10 cellular contexts compared by ENCODE assay signal in genomic region chr6:38495922-38496635, GRCh38.
A peak's percentile ranks its signal among the peaks of the same experiment; 100 is the strongest.
DNase-seq lines count a peak whose midpoint lies in the region; ATAC-seq lines count a peak whose summit lies in the region.
"Had no signal": no experiment of that assay in that cellular context is flagged by ENCODE, and none has a peak within 500 bp of the region (broad histone marks: within the 10 kb centered on the region; RNA-seq: fewer than 3 reads in every experiment).

No MANE protein-coding gene starts in this region.

- H3K4me1 Mint-ChIP-seq in activated naive CD4-positive, alpha-beta T cell treated with anti-CD3 and anti-CD28 coated beads for 36 hours (ENCODE audit: low read depth): peaks cover 8% of the 10 kb centered on the region
- peaks cover 17% of the 10 kb centered on the region for H3K4me1 Mint-ChIP-seq in activated T-cell treated with anti-CD3 and anti-CD28 coated beads, Interleukin-2, amount 50 U/mL, for 72 hours (ENCODE audit: low read depth)
- peaks cover 9% of the 10 kb centered on the region for H3K4me1 Mint-ChIP-seq in stimulated activated effector memory CD8-positive, alpha-beta T cell treated with anti-CD3 and anti-CD28 coated beads, Interleukin-12 subunit alpha, Interleukin-12 subunit beta, amount 100 ng/mL, for 72 hours

- H3K27ac Mint-ChIP-seq in activated naive CD4-positive, alpha-beta T cell treated with anti-CD3 and anti-CD28 coated beads for 36 hours: no peak overlapping the region
- H3K27ac Mint-ChIP-seq in activated T-cell treated with anti-CD3 and anti-CD28 coated beads, Interleukin-2, amount 50 U/mL, for 72 hours: peak overlapping the region; percentile 48
- H3K27ac Mint-ChIP-seq in stimulated activated effector memory CD8-positive, alpha-beta T cell treated with anti-CD3 and anti-CD28 coated beads, Interleukin-12 subunit alpha, Interleukin-12 subunit beta, amount 100 ng/mL, for 72 hours: no peak overlapping the region

- intact Hi-C loops in activated naive CD4-positive, alpha-beta T cell treated with anti-CD3 and anti-CD28 coated beads for 36 hours (cut with micrococcal nuclease): loop anchor here (2.0 kb wide), 3 partner anchors 177 to 799 kb away; partner anchors contain the start of gene MDGA1

- no peaks in the 10 kb centered on the region for H3K27me3 Mint-ChIP-seq in activated naive CD4-positive, alpha-beta T cell treated with anti-CD3 and anti-CD28 coated beads for 36 hours (ENCODE audit: low read depth)
- no peaks in the 10 kb centered on the region for H3K27me3 Mint-ChIP-seq in activated T-cell treated with anti-CD3 and anti-CD28 coated beads, Interleukin-2, amount 50 U/mL, for 72 hours (ENCODE audit: low read depth)

- ATAC-seq in GM21723 (IDR thresholded peaks at IDR 0.05; ENCODE audit: unreplicated experiment) (peak; percentile 54), HG03097 (IDR thresholded peaks at IDR 0.05; ENCODE audit: low FRiP score, unreplicated experiment) (no peak)
- peak; percentile 80 to 82 for ATAC-seq in activated T-cell treated with anti-CD3 and anti-CD28 coated beads, Interleukin-2, amount 50 U/mL, for 72 hours (replicated peaks in 1 of 2)
- peak; percentile 89 for ATAC-seq in stimulated activated effector memory CD8-positive, alpha-beta T cell treated with anti-CD3 and anti-CD28 coated beads, Interleukin-12 subunit alpha, Interleukin-12 subunit beta, amount 100 ng/mL, for 72 hours

- no peaks in the 10 kb centered on the region for H3K36me3 Mint-ChIP-seq in activated naive CD4-positive, alpha-beta T cell treated with anti-CD3 and anti-CD28 coated beads for 36 hours (ENCODE audit: low read depth)
- no peaks in the 10 kb centered on the region for H3K36me3 Mint-ChIP-seq in activated T-cell treated with anti-CD3 and anti-CD28 coated beads, Interleukin-2, amount 50 U/mL, for 72 hours (ENCODE audit: insufficient read depth in 2 of 2)
- H3K36me3 Mint-ChIP-seq in stimulated activated effector memory CD8-positive, alpha-beta T cell treated with anti-CD3 and anti-CD28 coated beads, Interleukin-12 subunit alpha, Interleukin-12 subunit beta, amount 100 ng/mL, for 72 hours: no peaks in the 10 kb centered on the region

- CTCF ChIA-PET in activated naive CD4-positive, alpha-beta T cell treated with anti-CD3 and anti-CD28 coated beads for 36 hours (lab: Charles Lee): interaction anchor here (0.6 to 0.7 kb wide), 4 partner anchors 401 to 1114 kb away, joined by 3 to 4 read pairs (median 4); no protein-coding TSS in a partner anchor

- H3K9me3 Mint-ChIP-seq in activated naive CD4-positive, alpha-beta T cell treated with anti-CD3 and anti-CD28 coated beads for 36 hours: no peaks in the 10 kb centered on the region
- H3K9me3 Mint-ChIP-seq in activated T-cell treated with anti-CD3 and anti-CD28 coated beads, Interleukin-2, amount 50 U/mL, for 72 hours: no peaks in the 10 kb centered on the region
- H3K9me3 Mint-ChIP-seq in stimulated activated effector memory CD8-positive, alpha-beta T cell treated with anti-CD3 and anti-CD28 coated beads, Interleukin-12 subunit alpha, Interleukin-12 subunit beta, amount 100 ng/mL, for 72 hours: no peaks in the 10 kb centered on the region

- DNase-seq in activated naive CD4-positive, alpha-beta T cell treated with anti-CD3 and anti-CD28 coated beads for 36 hours: peak; percentile 31
- DNase-seq in activated naive CD4-positive, alpha-beta T cell (lab: John Stamatoyannopoulos, UW): no peak
- DNase-seq in activated T-cell treated with anti-CD3 and anti-CD28 coated beads, Interleukin-2, amount 50 U/mL, for 72 hours: peak; percentile 29 to 31
- peak in 1 of 2 donors; percentile 54 for DNase-seq in stimulated activated effector memory CD8-positive, alpha-beta T cell treated with anti-CD3 and anti-CD28 coated beads, Interleukin-12 subunit alpha, Interleukin-12 subunit beta, amount 100 ng/mL, for 72 hours (ENCODE audit: low spot score in 2 of 2)
- DNase-seq in NCI-H187 treated with DMSO at 0.1 percent for 48 hours (lab: John Stamatoyannopoulos, UW) (no peak), NCI-H748 treated with DMSO at 0.1 percent for 48 hours (lab: John Stamatoyannopoulos, UW) (no peak)
- DNase-seq: activated gamma-delta T cell, AML-193 had no signal

- H3K4me3 Mint-ChIP-seq in activated naive CD4-positive, alpha-beta T cell treated with anti-CD3 and anti-CD28 coated beads for 36 hours: no peak overlapping the region
- H3K4me3 Mint-ChIP-seq in activated T-cell treated with anti-CD3 and anti-CD28 coated beads, Interleukin-2, amount 50 U/mL, for 72 hours: peak overlapping the region in 1 of 2 donors; percentile 43
- H3K4me3 Mint-ChIP-seq in stimulated activated effector memory CD8-positive, alpha-beta T cell treated with anti-CD3 and anti-CD28 coated beads, Interleukin-12 subunit alpha, Interleukin-12 subunit beta, amount 100 ng/mL, for 72 hours: no peak overlapping the region

Comparison
In these comparisons a context has a peak if more than half of its experiments do, and no peak if none do; other contexts are left out.
1. DNase-seq: peak in activated naive CD4-positive, alpha-beta T cell treated with anti-CD3 and anti-CD28 coated beads for 36 hours (single experiment) and activated T-cell treated with anti-CD3 and anti-CD28 coated beads, Interleukin-2, amount 50 U/mL, for 72 hours (2 of 2); none in activated naive CD4-positive, alpha-beta T cell (0 of 4), NCI-H187 treated with DMSO at 0.1 percent for 48 hours (single experiment) and NCI-H748 treated with DMSO at 0.1 percent for 48 hours (single experiment).